In genomic region chr11:12829131-12829530, GRCh38 we compare ENCODE assay signal across 11 cellular contexts.
DNase-seq lines count a peak whose midpoint lies in the region; ATAC-seq, FAIRE-seq and TF ChIP-seq lines count a peak whose summit lies in the region.
"Had no signal": no experiment of that assay in that cellular context is flagged by ENCODE, and none has a peak within 500 bp of the region (broad histone marks: within the 10 kb centered on the region; RNA-seq: fewer than 3 reads in every experiment).

No MANE protein-coding gene starts in this region.

- no peak for TF ChIP-seq EP300 in A549 (IDR thresholded peaks at IDR 0.05)

- H3K4me3 ChIP-seq in A549 (no peak overlapping the region), KMS-11 (IDR thresholded peaks at IDR 0.05; ENCODE audit: insufficient read depth, low read depth, low read length) (no peak overlapping the region), H7 (ENCODE audit: insufficient read depth, low read depth, low read length) (no peak overlapping the region)

- TF ChIP-seq POLR2A in A549 (IDR thresholded peaks at IDR 0.05; ENCODE audit: low read length) = no peak

- WGBS in A549 (ENCODE audit: missing lambda C conversion rate) = 87% methylated on average over 6 of the region's 6 CpGs

- H3K4me3 Mint-ChIP-seq in chondrocyte (ENCODE audit: unreplicated experiment) (peak overlapping the region; percentile 71), nephron (peak overlapping the region; percentile 82 to 88 (median 85))
- H3K4me3 Mint-ChIP-seq: B cell had no signal

- no peaks in the 10 kb centered on the region for H3K27me3 ChIP-seq in KMS-11 (ENCODE audit: insufficient read depth, low read depth)
- H3K27me3 ChIP-seq in H7 (ENCODE audit: control insufficient read depth, insufficient read depth, low read length) = no peaks in the 10 kb centered on the region

- ATAC-seq in A549 = no peak
- no peak for ATAC-seq in HG03280 (IDR thresholded peaks at IDR 0.05; ENCODE audit: unreplicated experiment)
- no peak for ATAC-seq in GM18511 (IDR thresholded peaks at IDR 0.05; ENCODE audit: unreplicated experiment)
- no peak for ATAC-seq in GM21576 (IDR thresholded peaks at IDR 0.05; ENCODE audit: unreplicated experiment)

- TF ChIP-seq RAD21 in A549 (conservative IDR thresholded peaks at IDR 0.05 in 1 of 2, IDR thresholded peaks at IDR 0.05 in 1 of 2) = no peak

- H3K27ac Mint-ChIP-seq in chondrocyte (ENCODE audit: unreplicated experiment) (peak overlapping the region; percentile 84), nephron (peak overlapping the region; percentile 92 to 98 (median 97))
- H3K27ac Mint-ChIP-seq: B cell had no signal

- H4K20me1 ChIP-seq in KMS-11 (ENCODE audit: insufficient read depth) = no peaks in the 10 kb centered on the region; the same call in none of the 2 replicates

- H3K9ac ChIP-seq in KMS-11 = no peak overlapping the region

- H3K36me3 ChIP-seq in KMS-11 (ENCODE audit: insufficient read depth) = no peaks in the 10 kb centered on the region
- no peaks in the 10 kb centered on the region for H3K36me3 ChIP-seq in H7 (replicated peaks; ENCODE audit: control insufficient read depth, insufficient read depth, low read length)

- peaks cover 80% of the 10 kb centered on the region for H3K79me2 ChIP-seq in KMS-11 (ENCODE audit: insufficient read depth, low read depth)

- H3K27me3 Mint-ChIP-seq in chondrocyte (ENCODE audit: low read depth) (no peaks in the 10 kb centered on the region), nephron (ENCODE audit: low read depth) (no peaks in the 10 kb centered on the region)

- peaks cover 60% of the 10 kb centered on the region for H3K4me1 Mint-ChIP-seq in chondrocyte (ENCODE audit: low read depth)
- H3K4me1 Mint-ChIP-seq in nephron = peaks cover 73% of the 10 kb centered on the region

- H3K4me1 ChIP-seq in A549 (peaks cover 84% of the 10 kb centered on the region), KMS-11 (ENCODE audit: low read depth, poor library complexity, severe bottlenecking) (peaks cover 43% of the 10 kb centered on the region)

- H3K4me2 ChIP-seq in A549 (peak overlapping the region; percentile 88), KMS-11 (peak overlapping the region; percentile 81)

- H3K9me3 Mint-ChIP-seq in chondrocyte (ENCODE audit: low read depth) (peaks cover 3% of the 10 kb centered on the region), nephron (no peaks in the 10 kb centered on the region)

- TF ChIP-seq CTCF in A549 (IDR thresholded peaks at IDR 0.05) (no peak), KMS-11 (conservative IDR thresholded peaks at IDR 0.05; ENCODE audit: low read depth, low read length) (no peak), chondrocyte (IDR thresholded peaks at IDR 0.05) (no peak), nephron (IDR thresholded peaks at IDR 0.05; ENCODE audit: unreplicated experiment in 3 of 3) (no peak)

- no peak overlapping the region for H2AFZ ChIP-seq in KMS-11 (ENCODE audit: low read depth)

- no peaks in the 10 kb centered on the region for H3K9me3 ChIP-seq in A549

- no peaks in the 10 kb centered on the region for H3K36me3 Mint-ChIP-seq in chondrocyte (ENCODE audit: low read depth)
- H3K36me3 Mint-ChIP-seq in nephron (ENCODE audit: low read depth) = peaks cover 16% of the 10 kb centered on the region

- CTCF ChIA-PET in A549 (lab: Yijun Ruan, JAX) = interaction anchor here (1.0 to 1.5 kb wide), 5 partner anchors 13 to 541 kb away, joined by 3 to 5 read pairs (median 3); no protein-coding TSS in a partner anchor

- POLR2A ChIA-PET in A549 (lab: Yijun Ruan, JAX) = no interaction called here

- peak overlapping the region; percentile 38 to 61; a peak in 4 of 6 replicates for H3K27ac ChIP-seq in A549
- H3K27ac ChIP-seq in KMS-11 = peak overlapping the region; percentile 72; the same call in 1 of the 2 replicates

- no peak for DNase-seq in A549 (ENCODE audit: low read depth in 1 of 2, low spot score in 1 of 2)
- DNase-seq in chondrocyte (ENCODE audit: low spot score) = no peak
- no peak for DNase-seq in H7
- DNase-seq: NCI-H1092 had no signal

- FAIRE-seq in A549 (lab: Jason Lieb, UNC) = no peak
- FAIRE-seq: bronchial epithelial cell had no signal

TF ChIP-seq in A549, 52 proteins besides CTCF, POLR2A, EP300 and RAD21:
- TF ChIP-seq RNF2 (IDR thresholded peaks at IDR 0.05; ENCODE audit: borderline replicate concordance, low read depth) = no peak
